In the genomic region with DNA sequence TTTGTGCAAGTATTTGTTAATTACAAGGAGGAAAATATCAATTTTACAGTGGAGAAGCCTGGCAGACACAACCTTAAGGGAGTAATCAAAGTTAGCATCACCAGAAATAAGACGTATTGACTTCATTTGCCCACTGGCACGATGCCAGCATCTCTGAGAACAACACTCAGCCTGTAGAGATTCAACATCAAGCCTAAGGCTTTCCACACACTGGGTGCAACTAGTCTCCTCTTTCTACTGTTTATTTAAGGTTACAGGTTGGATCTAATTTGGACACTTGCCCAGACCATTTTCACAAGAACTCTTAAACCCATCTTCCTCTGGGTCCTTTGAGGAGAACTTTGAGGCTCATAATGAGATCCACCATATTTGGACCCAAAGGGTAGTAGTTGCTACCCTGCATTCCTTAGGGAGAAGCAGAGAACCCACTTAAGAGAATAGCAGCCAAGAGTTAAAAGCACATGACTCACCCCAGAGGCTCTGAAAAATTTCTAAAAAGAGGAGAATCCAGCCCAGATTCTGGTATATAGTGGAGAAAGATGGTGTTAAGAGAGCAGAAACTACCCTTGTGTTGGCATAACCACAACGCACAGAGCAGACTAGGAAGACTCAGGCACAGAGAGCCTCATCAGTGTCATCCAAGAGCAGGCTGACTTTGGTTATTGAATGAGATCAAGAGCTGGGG, we compare ENCODE assay signal across 24 cellular contexts.
DNase-seq lines count a peak whose midpoint lies in the region; ATAC-seq, FAIRE-seq and TF ChIP-seq lines count a peak whose summit lies in the region.
"Had no signal": no experiment of that assay in that cellular context is flagged by ENCODE, and none has a peak within 500 bp of the region (broad histone marks: within the 10 kb centered on the region; RNA-seq: fewer than 3 reads in every experiment).

No MANE protein-coding gene starts in this region.

- H3K36me3 ChIP-seq in kidney (ENCODE audit: control insufficient read depth in 1 of 2, insufficient read depth in 2 of 2, low read length in 2 of 2) (no peaks in the 10 kb centered on the region), left lung (no peaks in the 10 kb centered on the region)
- H3K36me3 ChIP-seq: Peyer's patch had no signal

- BruUV-seq in Calu3 (replicated peaks; lab: Mats Ljungman, UMichigan) = no TSS peak

- TF ChIP-seq CTCF in AG10803 (conservative IDR thresholded peaks at IDR 0.05; ENCODE audit: low read length) (no peak), Calu3 (IDR thresholded peaks at IDR 0.05; ENCODE audit: unreplicated experiment) (no peak), kidney (IDR thresholded peaks at IDR 0.05; ENCODE audit: borderline replicate concordance, extremely low read depth, insufficient read depth) (no peak), left lung (IDR thresholded peaks at IDR 0.05) (no peak)

- no peak overlapping the region for H3K9ac ChIP-seq in kidney (ENCODE audit: low read length in 2 of 2)

- peak; percentile 42 for DNase-seq in AG10803 (ENCODE audit: low read depth)
- peak; percentile 26 for DNase-seq in Calu3
- peak; percentile 40 for DNase-seq in NCI-H345 treated with DMSO at 0.1 percent for 48 hours (lab: John Stamatoyannopoulos, UW; ENCODE audit: unreplicated experiment)
- DNase-seq in fibroblast of gingiva (ENCODE audit: low read depth) = peak; percentile 49
- no peak for DNase-seq in kidney
- DNase-seq in left lung = no peak
- DNase-seq: activated CD4-positive, alpha-beta memory T cell treated with anti-CD3 and anti-CD28 coated beads, Interleukin-2, amount 10 ng/mL, durations not matched to agents 7 days and 5 days; activated naive CD8-positive, alpha-beta T cell treated with anti-CD3 and anti-CD28 coated beads, Interleukin-2, amount 50 U/mL, for 24 hours; activated T-cell treated with anti-CD3 and anti-CD28 coated beads, Interleukin-2, amount 50 U/mL, for 72 hours; C1 segment of cervical spinal cord; cerebellar nuclear complex; endodermal cell; KG1; NCI-H1105; NCI-H524; Peyer's patch; psoas muscle; stimulated activated naive B cell treated with anti-CD40 and anti-IgM and Interleukin-4, amounts not matched to agents 10 μg/mL and 1 μg/mL and 100 μg/mL, for 72 hours; SW 1271 had no signal

- no peak overlapping the region for H3K4me3 Mint-ChIP-seq in Calu3 (ENCODE audit: low read depth, unreplicated experiment)
- H3K4me3 Mint-ChIP-seq: activated CD4-positive, alpha-beta memory T cell treated with anti-CD3 and anti-CD28 coated beads, Interleukin-2, amount 10 ng/mL, durations not matched to agents 7 days and 5 days; activated naive CD8-positive, alpha-beta T cell treated with anti-CD3 and anti-CD28 coated beads, Interleukin-2, amount 50 U/mL, for 24 hours; activated T-cell treated with anti-CD3 and anti-CD28 coated beads, Interleukin-2, amount 50 U/mL, for 72 hours; endodermal cell; natural killer cell treated with Interleukin-12 subunit alpha and Interleukin-12 subunit beta and Interleukin-15 and Interleukin-18, amount 100 ng/mL, for 72 hours; stimulated activated naive B cell treated with anti-CD40 and anti-IgM and Interleukin-4, amounts not matched to agents 10 μg/mL and 1 μg/mL and 100 μg/mL, for 72 hours; type B pancreatic cell had no signal

- H3K9me3 ChIP-seq in kidney (ENCODE audit: control insufficient read depth in 1 of 2, low read length in 2 of 2) (no peaks in the 10 kb centered on the region), left lung (no peaks in the 10 kb centered on the region)
- H3K9me3 ChIP-seq: Peyer's patch, psoas muscle had no signal

- no peak for FAIRE-seq in kidney (lab: Jason Lieb, UNC)
- FAIRE-seq: GM12878 had no signal

- H3K4me1 Mint-ChIP-seq in Calu3 (ENCODE audit: low read depth, unreplicated experiment) = peaks cover 10% of the 10 kb centered on the region

- no peak overlapping the region for H3K27ac ChIP-seq in kidney (ENCODE audit: low read depth in 2 of 2, low read length in 2 of 2)
- H3K27ac ChIP-seq in left lung = no peak overlapping the region
- H3K27ac ChIP-seq: Peyer's patch, psoas muscle had no signal

- no peak overlapping the region for H3K27ac Mint-ChIP-seq in Calu3 (ENCODE audit: unreplicated experiment)
- H3K27ac Mint-ChIP-seq: activated CD4-positive, alpha-beta memory T cell treated with anti-CD3 and anti-CD28 coated beads, Interleukin-2, amount 10 ng/mL, durations not matched to agents 7 days and 5 days; activated naive CD8-positive, alpha-beta T cell treated with anti-CD3 and anti-CD28 coated beads, Interleukin-2, amount 50 U/mL, for 24 hours; activated T-cell treated with anti-CD3 and anti-CD28 coated beads, Interleukin-2, amount 50 U/mL, for 72 hours; endodermal cell; natural killer cell treated with Interleukin-12 subunit alpha and Interleukin-12 subunit beta and Interleukin-15 and Interleukin-18, amount 100 ng/mL, for 72 hours; stimulated activated naive B cell treated with anti-CD40 and anti-IgM and Interleukin-4, amounts not matched to agents 10 μg/mL and 1 μg/mL and 100 μg/mL, for 72 hours; type B pancreatic cell had no signal

- no peak overlapping the region for H3K4me3 ChIP-seq in AG10803 (ENCODE audit: low read length)
- no peak overlapping the region for H3K4me3 ChIP-seq in kidney (ENCODE audit: low read length in 2 of 2)
- no peak overlapping the region for H3K4me3 ChIP-seq in left lung
- H3K4me3 ChIP-seq: GM12878, lung, Peyer's patch, psoas muscle had no signal

- intact Hi-C loops in Calu3 (cut with micrococcal nuclease; ENCODE audit: unreplicated experiment) (no loop called here), kidney (cut with DNase I) (no loop called here), left lung (cut with DNase I) (no loop called here)

- H3K36me3 Mint-ChIP-seq in Calu3 (ENCODE audit: insufficient read depth, unreplicated experiment) = peaks cover 3% of the 10 kb centered on the region
- H3K36me3 Mint-ChIP-seq: type B pancreatic cell had no signal

- H3K27me3 Mint-ChIP-seq in Calu3 (ENCODE audit: unreplicated experiment) = no peaks in the 10 kb centered on the region
- H3K27me3 Mint-ChIP-seq: activated CD4-positive, alpha-beta memory T cell treated with anti-CD3 and anti-CD28 coated beads, Interleukin-2, amount 10 ng/mL, durations not matched to agents 7 days and 5 days; type B pancreatic cell had no signal

- CTCF ChIA-PET in Calu3 (lab: Charles Lee) = no interaction called here

- no peaks in the 10 kb centered on the region for H3K27me3 ChIP-seq in left lung
- H3K27me3 ChIP-seq: Peyer's patch had no signal

- peaks cover 2% of the 10 kb centered on the region for H3K9me3 Mint-ChIP-seq in Calu3 (ENCODE audit: low read depth, unreplicated experiment)
- H3K9me3 Mint-ChIP-seq: activated CD4-positive, alpha-beta memory T cell treated with anti-CD3 and anti-CD28 coated beads, Interleukin-2, amount 10 ng/mL, durations not matched to agents 7 days and 5 days; endodermal cell; natural killer cell treated with Interleukin-12 subunit alpha and Interleukin-12 subunit beta and Interleukin-15 and Interleukin-18, amount 100 ng/mL, for 72 hours had no signal

- ATAC-seq in HG03175 (IDR thresholded peaks at IDR 0.05; ENCODE audit: unreplicated experiment) (no peak), left lung (no peak)
- ATAC-seq: activated naive CD8-positive, alpha-beta T cell treated with anti-CD3 and anti-CD28 coated beads, Interleukin-2, amount 50 U/mL, for 24 hours; activated T-cell treated with anti-CD3 and anti-CD28 coated beads, Interleukin-2, amount 50 U/mL, for 72 hours; GM12878; natural killer cell treated with Interleukin-12 subunit alpha and Interleukin-12 subunit beta and Interleukin-15 and Interleukin-18, amount 100 ng/mL, for 72 hours; psoas muscle; stimulated activated naive B cell treated with anti-CD40 and anti-IgM and Interleukin-4, amounts not matched to agents 10 μg/mL and 1 μg/mL and 100 μg/mL, for 72 hours had no signal

- H3K4me1 ChIP-seq in kidney (ENCODE audit: control insufficient read depth in 1 of 2, insufficient read depth in 1 of 2, low read depth in 1 of 2, low read length in 2 of 2) (no peaks in the 10 kb centered on the region), left lung (peaks cover 0 to 2% of the 10 kb centered on the region in 2 donors)

Comparison
In these comparisons a context has a peak if more than half of its experiments do, and no peak if none do; other contexts are left out.
1. DNase-seq: peak in AG10803 (single experiment), Calu3 (single experiment), NCI-H345 treated with DMSO at 0.1 percent for 48 hours (single experiment) and fibroblast of gingiva (single experiment); none in kidney (single experiment) and left lung (0 of 2).